1 cellular context compared by ENCODE assay signal in genomic region chr11:65491614-65492386, GRCh38.
TF ChIP-seq lines count a peak whose summit lies in the region.

No MANE protein-coding gene starts in this region.

TF ChIP-seq in HEK293, 187 proteins besides CTCF, POLR2A, EP300 and RAD21 (continued from another document and continues in another):
- TF ChIP-seq ZBTB10 (tag by site-specific recombination; IDR thresholded peaks at IDR 0.05), result peak; percentile 70; the same call in 1 of the 2 replicates
- TF ChIP-seq ZSCAN18 (tag by site-specific recombination; IDR thresholded peaks at IDR 0.05), result no peak
- peak; percentile 55; the same call in 1 of the 2 replicates for TF ChIP-seq ZNF366 (tag by site-specific recombination; conservative IDR thresholded peaks at IDR 0.05)
- TF ChIP-seq KLF17 (tag by site-specific recombination; IDR thresholded peaks at IDR 0.05), result peak; percentile 64; the same call in 1 of the 2 replicates
- TF ChIP-seq ZNF266 (tag by site-specific recombination; IDR thresholded peaks at IDR 0.05; ENCODE audit: low read depth), result no peak
- no peak for TF ChIP-seq ZNF501 (tag by site-specific recombination; IDR thresholded peaks at IDR 0.05)
- peak; percentile 99 for TF ChIP-seq PRDM10 (tag by site-specific recombination; IDR thresholded peaks at IDR 0.05)
- TF ChIP-seq ZNF423 (tag by site-specific recombination; IDR thresholded peaks at IDR 0.05), result peak; percentile 74
- peak; percentile 68; the same call in 1 of the 2 replicates for TF ChIP-seq YY2 (tag by site-specific recombination; IDR thresholded peaks at IDR 0.05)
- TF ChIP-seq ZNF510 (tag by site-specific recombination; IDR thresholded peaks at IDR 0.05; ENCODE audit: insufficient replicate concordance), result no peak
- 0 out of 2 replicates have a peak, but pooled peaks have one; percentile 13 for TF ChIP-seq ZNF76 (tag by site-specific recombination; IDR thresholded peaks at IDR 0.05; ENCODE audit: borderline replicate concordance, low read depth)
- peak; percentile 77; the same call in 1 of the 2 replicates for TF ChIP-seq ZNF660 (tag by site-specific recombination; IDR thresholded peaks at IDR 0.05)
- no peak for TF ChIP-seq ZNF404 (tag by site-specific recombination; IDR thresholded peaks at IDR 0.05)
- TF ChIP-seq PBX3 (CRISPR knock-in tag; IDR thresholded peaks at IDR 0.05), result no peak
- TF ChIP-seq PRDM2 (tag by site-specific recombination; IDR thresholded peaks at IDR 0.05; ENCODE audit: borderline replicate concordance), result no peak
- no peak for TF ChIP-seq ZNF544 (tag by site-specific recombination; IDR thresholded peaks at IDR 0.05)
- peak; percentile 50 for TF ChIP-seq KLF9 (tag by site-specific recombination; IDR thresholded peaks at IDR 0.05; ENCODE audit: low read depth)
- no peak for TF ChIP-seq ZNF133 (tag by site-specific recombination; IDR thresholded peaks at IDR 0.05)
- no peak for TF ChIP-seq OSR2 (tag by site-specific recombination; IDR thresholded peaks at IDR 0.05)
- TF ChIP-seq ZNF16 (tag by site-specific recombination; IDR thresholded peaks at IDR 0.05; ENCODE audit: low read depth), result no peak
- TF ChIP-seq KLF7 (tag by site-specific recombination; IDR thresholded peaks at IDR 0.05; ENCODE audit: borderline replicate concordance), result no peak
- peak; percentile 85 for TF ChIP-seq SP7 (tag by site-specific recombination; IDR thresholded peaks at IDR 0.05)
- peak; percentile 45; the same call in 1 of the 2 replicates for TF ChIP-seq ZNF843 (tag by site-specific recombination; IDR thresholded peaks at IDR 0.05)
- TF ChIP-seq ZNF561 (tag by site-specific recombination; IDR thresholded peaks at IDR 0.05; ENCODE audit: borderline replicate concordance), result no peak
- no peak for TF ChIP-seq ZNF514 (tag by site-specific recombination; IDR thresholded peaks at IDR 0.05)
- TF ChIP-seq ZSCAN4 (tag by site-specific recombination; IDR thresholded peaks at IDR 0.05), result peak; percentile 68; the same call in 1 of the 2 replicates
- no peak for TF ChIP-seq ZNF645 (tag by site-specific recombination; IDR thresholded peaks at IDR 0.05)
- peak; percentile 99 for TF ChIP-seq ZBTB48 (tag by site-specific recombination; IDR thresholded peaks at IDR 0.05)
- no peak for TF ChIP-seq ZNF768 (tag by site-specific recombination; IDR thresholded peaks at IDR 0.05)
- TF ChIP-seq ZNF302 (tag by site-specific recombination; IDR thresholded peaks at IDR 0.05; ENCODE audit: low read depth), result no peak
- 0 out of 2 replicates have a peak, but pooled peaks have one; percentile 44 for TF ChIP-seq ZEB2 (tag by site-specific recombination; IDR thresholded peaks at IDR 0.05)
- TF ChIP-seq SP3 (tag by site-specific recombination; IDR thresholded peaks at IDR 0.05), result no peak
- TF ChIP-seq ZNF174 (tag by site-specific recombination; IDR thresholded peaks at IDR 0.05), result no peak
- no peak for TF ChIP-seq ATF2 (tag by site-specific recombination; IDR thresholded peaks at IDR 0.05; ENCODE audit: low read depth)
